Comparison of ENCODE assay signal across 8 cellular contexts in genomic region chr15:59372352-59373211, GRCh38. TPM values are rescaled to one million over a fixed set of nuclear protein-coding genes. Genes with fewer than 3 reads are reported as not detected.
A peak's percentile ranks its signal among the peaks of the same experiment; 100 is the strongest.
DNase-seq lines count a peak whose midpoint lies in the region; ATAC-seq and TF ChIP-seq lines count a peak whose summit lies in the region.

Gene MYO1E (minus strand): TSS chr15:59372871. CDS start chr15:59372500, 371 bp downstream.

- H3K4me3 Mint-ChIP-seq in H9, result peak within 1 kb of the TSS; percentile 88 to 94

- in situ Hi-C loops in T47D (cut with HindIII; ENCODE audit: low pct_unique_long_range_greater_than_20kb, low sequenced_read_pairs), result no loop called here

- H3K79me2 ChIP-seq in H9 (ENCODE audit: insufficient read depth, low read length), result peaks cover 6% of the 10 kb centered on the region; the same call in 1 of the 2 replicates

- H3K4me3 ChIP-seq in GM08714 (ENCODE audit: low read length), result peak within 1 kb of the TSS; percentile 80
- peak within 1 kb of the TSS; percentile 60 for H3K4me3 ChIP-seq in iPS DF 6.9 (ENCODE audit: low read length)
- peak within 1 kb of the TSS; percentile 86 for H3K4me3 ChIP-seq in rectal smooth muscle tissue (ENCODE audit: low read length)

- H4K91ac ChIP-seq in H9 (ENCODE audit: insufficient read length, low read depth, low read length), result no peak within 1 kb of the TSS

- peak within 1 kb of the TSS; percentile 66 for H3K27ac ChIP-seq in H9 (ENCODE audit: insufficient read length, low read depth, low read length)
- H3K27ac ChIP-seq in iPS DF 6.9 (ENCODE audit: low read length), result no peak within 1 kb of the TSS
- H3K27ac ChIP-seq in rectal smooth muscle tissue (ENCODE audit: low read depth, low read length), result peak within 1 kb of the TSS; percentile 95

- H2BK20ac ChIP-seq in H9 (ENCODE audit: low read depth, low read length, poor library complexity, severe bottlenecking), result no peak within 1 kb of the TSS

- peaks cover 18 to 31% of the 10 kb centered on the region in 2 experiments for H3K4me1 Mint-ChIP-seq in H9

- peaks cover 2% of the 10 kb centered on the region for H3K27me3 Mint-ChIP-seq in H9 (ENCODE audit: low read depth)

- H3K79me1 ChIP-seq in H9 (ENCODE audit: insufficient read depth, low read depth, low read length, poor library complexity, severe bottlenecking), result peaks cover 3% of the 10 kb centered on the region

- H2BK12ac ChIP-seq in H9 (ENCODE audit: insufficient read length, low read depth, low read length), result no peak within 1 kb of the TSS

- peak within 1 kb of the TSS; percentile 78 for H2BK120ac ChIP-seq in H9 (ENCODE audit: low read depth, low read length, poor library complexity, severe bottlenecking)

- no peak for TF ChIP-seq CTCF in H9 (conservative IDR thresholded peaks at IDR 0.05)

- no peak within 1 kb of the TSS for H2BK15ac ChIP-seq in H9 (ENCODE audit: low read depth, low read length)

- no peak within 1 kb of the TSS for H3K23ac ChIP-seq in H9 (ENCODE audit: insufficient read length, low read depth, low read length)

- WGBS in H9 (ENCODE audit: extremely low coverage, insufficient read length, low lambda C conversion rate), result no CpG with 5 or more reads among the region's 74 CpGs
- WGBS in iPS DF 6.9 (ENCODE audit: insufficient coverage, insufficient read length), result no CpG with 5 or more reads among the region's 74 CpGs

- peak within 1 kb of the TSS; percentile 93 for H3T11ph ChIP-seq in H9 (ENCODE audit: low read length)

- H3K27ac Mint-ChIP-seq in H9, result peak within 1 kb of the TSS; percentile 96 to 98 (median 98)

- peaks cover 2 to 3% of the 10 kb centered on the region in 2 experiments; a peak in 4 of 5 replicates for H3K9me3 Mint-ChIP-seq in H9

- DNase-seq in H9, result peak; percentile 95
- DNase-seq in MV-4-11 (lab: John Stamatoyannopoulos, UW), result peak; percentile 83
- peak; percentile 97 to 99 for DNase-seq in T47D (ENCODE audit: low read depth in 1 of 2, low spot score in 1 of 2)
- DNase-seq in iPS DF 6.9 (ENCODE audit: low read depth, low spot score), result peak; percentile 92

- no peaks in the 10 kb centered on the region for H3K9me3 ChIP-seq in H9 (ENCODE audit: control insufficient read depth, low read depth, low read length)
- H3K9me3 ChIP-seq in iPS DF 6.9 (ENCODE audit: control insufficient read depth, insufficient read depth, low read length), result no peaks in the 10 kb centered on the region

- ATAC-seq in SK-N-SH treated with all-trans-retinoic acid at 6 μM for 48 hours (peak; percentile 97), HG02840 (IDR thresholded peaks at IDR 0.05; ENCODE audit: low FRiP score, unreplicated experiment) (no peak)

- H3K36me3 ChIP-seq in iPS DF 6.9 (ENCODE audit: control insufficient read depth, insufficient read depth, low read length) (no peaks in the 10 kb centered on the region), rectal smooth muscle tissue (ENCODE audit: control insufficient read depth, insufficient read depth, low read length) (no peaks in the 10 kb centered on the region)

- H3K14ac ChIP-seq in H9 (ENCODE audit: insufficient read depth, low read length), result peak within 1 kb of the TSS; percentile 98

- H3K9ac ChIP-seq in H9 (ENCODE audit: extremely low read depth, insufficient read length, low read length), result peak within 1 kb of the TSS; percentile 90
- peak within 1 kb of the TSS; percentile 52 for H3K9ac ChIP-seq in rectal smooth muscle tissue (ENCODE audit: low read length)

- H3K27me3 ChIP-seq in H9 (ENCODE audit: insufficient read depth, low read length) (no peaks in the 10 kb centered on the region; the same call in 1 of the 2 replicates), iPS DF 6.9 (ENCODE audit: control insufficient read depth, insufficient read depth, low read length) (no peaks in the 10 kb centered on the region), rectal smooth muscle tissue (ENCODE audit: control insufficient read depth, insufficient read depth, low read length) (no peaks in the 10 kb centered on the region)

- H3K56ac ChIP-seq in H9 (ENCODE audit: insufficient read length, low read depth, low read length), result no peak within 1 kb of the TSS

- no peak within 1 kb of the TSS for H2AFZ ChIP-seq in H9 (ENCODE audit: low read length)

- H3K18ac ChIP-seq in H9 (ENCODE audit: insufficient read length, low read depth, low read length), result peak within 1 kb of the TSS; percentile 96

- no peak within 1 kb of the TSS for H2BK5ac ChIP-seq in H9 (ENCODE audit: insufficient read length, low read length)

- no peak within 1 kb of the TSS for H4K8ac ChIP-seq in H9 (replicated peaks; ENCODE audit: insufficient read length, low read depth, low read length)

- peak within 1 kb of the TSS; percentile 82 for H3K4me2 ChIP-seq in H9 (ENCODE audit: insufficient read depth, insufficient read length, low read length)

- H3K4me1 ChIP-seq in H9 (ENCODE audit: insufficient read depth, low read length) (no peaks in the 10 kb centered on the region), iPS DF 6.9 (ENCODE audit: control insufficient read depth, insufficient read depth, low read length) (no peaks in the 10 kb centered on the region; the same call in 1 of the 2 replicates), rectal smooth muscle tissue (ENCODE audit: control insufficient read depth, insufficient read depth, low read length) (no peaks in the 10 kb centered on the region)

- peak within 1 kb of the TSS; percentile 4; the same call in 1 of the 2 replicates for H3K4ac ChIP-seq in H9 (ENCODE audit: low read depth, low read length)

- H2AK5ac ChIP-seq in H9 (ENCODE audit: insufficient read length, low read length), result no peak within 1 kb of the TSS

- no peaks in the 10 kb centered on the region for H4K20me1 ChIP-seq in H9 (ENCODE audit: control insufficient read depth, insufficient read depth, insufficient read length)

- H3K23me2 ChIP-seq in H9 (ENCODE audit: insufficient read length, low read depth, low read length, poor library complexity, severe bottlenecking), result peaks cover 15% of the 10 kb centered on the region

- no peak within 1 kb of the TSS for H4K5ac ChIP-seq in H9 (ENCODE audit: insufficient read length, low read depth, low read length)

- H3K36me3 Mint-ChIP-seq in H9 (ENCODE audit: insufficient read depth in 1 of 3, low read depth in 3 of 3), result peaks cover 2 to 17% (median 9%) of the 10 kb centered on the region in 3 experiments; a peak in 6 of 7 replicates

TF ChIP-seq in SK-N-SH treated with all-trans-retinoic acid at 6 μM for 48 hours, 23 proteins besides CTCF, POLR2A, EP300 and RAD21:
- TF ChIP-seq OSR1 (CRISPR knock-in tag; IDR thresholded peaks at IDR 0.05), result no peak
- 0 out of 2 replicates have a peak, but pooled peaks have one; percentile 32 for TF ChIP-seq ZFP3 (CRISPR knock-in tag; IDR thresholded peaks at IDR 0.05)

RNA-seq across cellular contexts. Expression of gene MYO1E, which starts in this region (rescaled TPM):
- total RNA-seq in H9 (2021), result 235 and 249 TPM in 2 replicates
